Comparison of ENCODE assay signal across 1 cellular context in the genomic region with DNA sequence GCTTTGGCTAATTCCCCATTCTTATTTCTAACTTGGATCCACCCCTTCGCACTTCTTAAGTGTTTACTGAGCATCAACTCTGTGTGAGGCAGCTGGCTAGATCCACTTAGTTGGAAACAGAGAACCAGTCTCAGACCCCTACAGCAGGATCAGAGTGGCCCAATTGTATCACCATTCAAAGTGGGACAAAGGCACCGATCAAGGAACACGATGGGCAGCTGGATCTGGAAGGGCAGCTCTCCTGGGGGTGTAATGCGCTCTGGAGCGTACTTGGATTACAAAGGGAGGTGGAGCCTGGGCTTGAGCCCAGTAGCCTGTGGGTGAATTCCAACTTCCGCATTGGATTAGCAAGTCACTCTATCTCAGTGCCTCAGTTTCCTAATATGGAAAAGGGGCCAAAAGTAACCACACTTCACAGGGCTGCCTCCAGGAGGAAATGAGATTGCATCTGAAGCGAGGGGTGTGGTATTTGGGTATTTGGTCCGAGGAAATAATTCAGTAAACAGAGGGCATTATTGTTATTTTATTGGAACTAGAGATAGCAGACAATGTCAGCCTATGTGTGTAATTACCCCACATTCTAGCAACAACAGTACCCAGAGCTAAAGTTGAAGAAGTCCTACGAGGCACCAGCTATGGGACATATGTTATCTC.
TF ChIP-seq lines count a peak whose summit lies in the region.

No MANE protein-coding gene starts in this region.

TF ChIP-seq in H1, 55 proteins besides CTCF, POLR2A, EP300 and RAD21:
- no peak for TF ChIP-seq SP2 (IDR thresholded peaks at IDR 0.05; ENCODE audit: low read length)
- no peak for TF ChIP-seq KDM5A (IDR thresholded peaks at IDR 0.05; ENCODE audit: low read length)
- peak; percentile 89 for TF ChIP-seq NANOG (IDR thresholded peaks at IDR 0.05; ENCODE audit: insufficient read depth, low read depth, low read length, poor library complexity, severe bottlenecking)
- TF ChIP-seq, protein P1, sequence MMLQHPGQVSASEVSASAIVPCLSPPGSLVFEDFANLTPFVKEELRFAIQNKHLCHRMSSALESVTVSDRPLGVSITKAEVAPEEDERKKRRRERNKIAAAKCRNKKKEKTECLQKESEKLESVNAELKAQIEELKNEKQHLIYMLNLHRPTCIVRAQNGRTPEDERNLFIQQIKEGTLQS (IDR thresholded peaks at IDR 0.05; ENCODE audit: insufficient read depth, low read depth, low read length) = no peak
- no peak for TF ChIP-seq BACH1 (IDR thresholded peaks at IDR 0.05; ENCODE audit: low read length)
- TF ChIP-seq, protein P2, sequence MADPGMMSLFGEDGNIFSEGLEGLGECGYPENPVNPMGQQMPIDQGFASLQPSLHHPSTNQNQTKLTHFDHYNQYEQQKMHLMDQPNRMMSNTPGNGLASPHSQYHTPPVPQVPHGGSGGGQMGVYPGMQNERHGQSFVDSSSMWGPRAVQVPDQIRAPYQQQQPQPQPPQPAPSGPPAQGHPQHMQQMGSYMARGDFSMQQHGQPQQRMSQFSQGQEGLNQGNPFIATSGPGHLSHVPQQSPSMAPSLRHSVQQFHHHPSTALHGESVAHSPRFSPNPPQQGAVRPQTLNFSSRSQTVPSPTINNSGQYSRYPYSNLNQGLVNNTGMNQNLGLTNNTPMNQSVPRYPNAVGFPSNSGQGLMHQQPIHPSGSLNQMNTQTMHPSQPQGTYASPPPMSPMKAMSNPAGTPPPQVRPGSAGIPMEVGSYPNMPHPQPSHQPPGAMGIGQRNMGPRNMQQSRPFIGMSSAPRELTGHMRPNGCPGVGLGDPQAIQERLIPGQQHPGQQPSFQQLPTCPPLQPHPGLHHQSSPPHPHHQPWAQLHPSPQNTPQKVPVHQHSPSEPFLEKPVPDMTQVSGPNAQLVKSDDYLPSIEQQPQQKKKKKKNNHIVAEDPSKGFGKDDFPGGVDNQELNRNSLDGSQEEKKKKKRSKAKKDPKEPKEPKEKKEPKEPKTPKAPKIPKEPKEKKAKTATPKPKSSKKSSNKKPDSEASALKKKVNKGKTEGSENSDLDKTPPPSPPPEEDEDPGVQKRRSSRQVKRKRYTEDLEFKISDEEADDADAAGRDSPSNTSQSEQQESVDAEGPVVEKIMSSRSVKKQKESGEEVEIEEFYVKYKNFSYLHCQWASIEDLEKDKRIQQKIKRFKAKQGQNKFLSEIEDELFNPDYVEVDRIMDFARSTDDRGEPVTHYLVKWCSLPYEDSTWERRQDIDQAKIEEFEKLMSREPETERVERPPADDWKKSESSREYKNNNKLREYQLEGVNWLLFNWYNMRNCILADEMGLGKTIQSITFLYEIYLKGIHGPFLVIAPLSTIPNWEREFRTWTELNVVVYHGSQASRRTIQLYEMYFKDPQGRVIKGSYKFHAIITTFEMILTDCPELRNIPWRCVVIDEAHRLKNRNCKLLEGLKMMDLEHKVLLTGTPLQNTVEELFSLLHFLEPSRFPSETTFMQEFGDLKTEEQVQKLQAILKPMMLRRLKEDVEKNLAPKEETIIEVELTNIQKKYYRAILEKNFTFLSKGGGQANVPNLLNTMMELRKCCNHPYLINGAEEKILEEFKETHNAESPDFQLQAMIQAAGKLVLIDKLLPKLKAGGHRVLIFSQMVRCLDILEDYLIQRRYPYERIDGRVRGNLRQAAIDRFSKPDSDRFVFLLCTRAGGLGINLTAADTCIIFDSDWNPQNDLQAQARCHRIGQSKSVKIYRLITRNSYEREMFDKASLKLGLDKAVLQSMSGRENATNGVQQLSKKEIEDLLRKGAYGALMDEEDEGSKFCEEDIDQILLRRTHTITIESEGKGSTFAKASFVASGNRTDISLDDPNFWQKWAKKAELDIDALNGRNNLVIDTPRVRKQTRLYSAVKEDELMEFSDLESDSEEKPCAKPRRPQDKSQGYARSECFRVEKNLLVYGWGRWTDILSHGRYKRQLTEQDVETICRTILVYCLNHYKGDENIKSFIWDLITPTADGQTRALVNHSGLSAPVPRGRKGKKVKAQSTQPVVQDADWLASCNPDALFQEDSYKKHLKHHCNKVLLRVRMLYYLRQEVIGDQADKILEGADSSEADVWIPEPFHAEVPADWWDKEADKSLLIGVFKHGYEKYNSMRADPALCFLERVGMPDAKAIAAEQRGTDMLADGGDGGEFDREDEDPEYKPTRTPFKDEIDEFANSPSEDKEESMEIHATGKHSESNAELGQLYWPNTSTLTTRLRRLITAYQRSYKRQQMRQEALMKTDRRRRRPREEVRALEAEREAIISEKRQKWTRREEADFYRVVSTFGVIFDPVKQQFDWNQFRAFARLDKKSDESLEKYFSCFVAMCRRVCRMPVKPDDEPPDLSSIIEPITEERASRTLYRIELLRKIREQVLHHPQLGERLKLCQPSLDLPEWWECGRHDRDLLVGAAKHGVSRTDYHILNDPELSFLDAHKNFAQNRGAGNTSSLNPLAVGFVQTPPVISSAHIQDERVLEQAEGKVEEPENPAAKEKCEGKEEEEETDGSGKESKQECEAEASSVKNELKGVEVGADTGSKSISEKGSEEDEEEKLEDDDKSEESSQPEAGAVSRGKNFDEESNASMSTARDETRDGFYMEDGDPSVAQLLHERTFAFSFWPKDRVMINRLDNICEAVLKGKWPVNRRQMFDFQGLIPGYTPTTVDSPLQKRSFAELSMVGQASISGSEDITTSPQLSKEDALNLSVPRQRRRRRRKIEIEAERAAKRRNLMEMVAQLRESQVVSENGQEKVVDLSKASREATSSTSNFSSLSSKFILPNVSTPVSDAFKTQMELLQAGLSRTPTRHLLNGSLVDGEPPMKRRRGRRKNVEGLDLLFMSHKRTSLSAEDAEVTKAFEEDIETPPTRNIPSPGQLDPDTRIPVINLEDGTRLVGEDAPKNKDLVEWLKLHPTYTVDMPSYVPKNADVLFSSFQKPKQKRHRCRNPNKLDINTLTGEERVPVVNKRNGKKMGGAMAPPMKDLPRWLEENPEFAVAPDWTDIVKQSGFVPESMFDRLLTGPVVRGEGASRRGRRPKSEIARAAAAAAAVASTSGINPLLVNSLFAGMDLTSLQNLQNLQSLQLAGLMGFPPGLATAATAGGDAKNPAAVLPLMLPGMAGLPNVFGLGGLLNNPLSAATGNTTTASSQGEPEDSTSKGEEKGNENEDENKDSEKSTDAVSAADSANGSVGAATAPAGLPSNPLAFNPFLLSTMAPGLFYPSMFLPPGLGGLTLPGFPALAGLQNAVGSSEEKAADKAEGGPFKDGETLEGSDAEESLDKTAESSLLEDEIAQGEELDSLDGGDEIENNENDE (IDR thresholded peaks at IDR 0.05; ENCODE audit: insufficient replicate concordance, low read length) = no peak
